Comparison of ENCODE assay signal across 8 cellular contexts in genomic region chr1:23718482-23718881, GRCh38. TPM values are rescaled to one million over a fixed set of nuclear protein-coding genes. Genes with fewer than 3 reads are reported as not detected.
A peak's percentile ranks its signal among the peaks of the same experiment; 100 is the strongest.
DNase-seq lines count a peak whose midpoint lies in the region; ATAC-seq and TF ChIP-seq lines count a peak whose summit lies in the region.

No MANE protein-coding gene starts in this region.

- H3K36me3 Mint-ChIP-seq in endothelial cell (ENCODE audit: low read depth, unreplicated experiment) = no peaks in the 10 kb centered on the region

- DNase-seq in NCI-H1436 (lab: John Stamatoyannopoulos, UW) = peak; percentile 13
- DNase-seq in NCI-H1436 treated with DMSO at 0.1 percent for 48 hours (lab: John Stamatoyannopoulos, UW) = no peak
- DNase-seq in NCI-H2171 (lab: John Stamatoyannopoulos, UW) = peak; percentile 37
- DNase-seq in endothelial cell (ENCODE audit: low spot score) = peak; percentile 68
- DNase-seq in smooth muscle cell of the brain vasculature (ENCODE audit: low read depth, low spot score) = peak; percentile 3
- DNase-seq in activated CD4-positive, CD25-positive, alpha-beta regulatory T cell treated with anti-CD3 and anti-CD28 coated beads, Interleukin-2, amount 50 U/mL, for 72 hours = no peak

- H3K4me3 Mint-ChIP-seq in endothelial cell (ENCODE audit: unreplicated experiment) = no peak overlapping the region

- peaks cover 2% of the 10 kb centered on the region for H3K27me3 Mint-ChIP-seq in endothelial cell (ENCODE audit: unreplicated experiment)

- H3K9me3 Mint-ChIP-seq in endothelial cell (ENCODE audit: unreplicated experiment) = no peaks in the 10 kb centered on the region

- TF ChIP-seq CTCF in endothelial cell (IDR thresholded peaks at IDR 0.05; ENCODE audit: unreplicated experiment) = peak; percentile 89

- no peak overlapping the region for H3K27ac Mint-ChIP-seq in endothelial cell (ENCODE audit: unreplicated experiment)

- ATAC-seq in GM18517 (IDR thresholded peaks at IDR 0.05; ENCODE audit: unreplicated experiment) (no peak), GM21390 (IDR thresholded peaks at IDR 0.05; ENCODE audit: unreplicated experiment) (no peak)

- H3K4me1 Mint-ChIP-seq in endothelial cell (ENCODE audit: unreplicated experiment) = peaks cover 3% of the 10 kb centered on the region

RNA-seq across cellular contexts. Expression of gene ELOA, which starts 24.8 kb away (rescaled TPM):
- 54.4 TPM for total RNA-seq in endothelial cell (ENCODE audit: unreplicated experiment)

RNA-seq across cellular contexts. Expression of gene RPL11, which starts 26.9 kb away (rescaled TPM):
- total RNA-seq in endothelial cell (ENCODE audit: unreplicated experiment) = 1,285 TPM

RNA-seq across cellular contexts. Expression of gene PITHD1, which starts 59.7 kb away (rescaled TPM):
- total RNA-seq in endothelial cell (ENCODE audit: unreplicated experiment) = 35.4 TPM

Comparison
In these comparisons a context has a peak if more than half of its experiments do, and no peak if none do; other contexts are left out.
1. DNase-seq: peak in NCI-H1436 (single experiment), NCI-H2171 (single experiment), endothelial cell (single experiment) and smooth muscle cell of the brain vasculature (single experiment); none in NCI-H1436 treated with DMSO at 0.1 percent for 48 hours (single experiment) and activated CD4-positive, CD25-positive, alpha-beta regulatory T cell treated with anti-CD3 and anti-CD28 coated beads, Interleukin-2, amount 50 U/mL, for 72 hours (single experiment).